2 cellular contexts compared by ENCODE assay signal in genomic region chr15:74783072-74783807, GRCh38.
TF ChIP-seq lines count a peak whose summit lies in the region.

No MANE protein-coding gene starts in this region.

TF ChIP-seq in A549, 52 proteins besides CTCF, POLR2A, EP300 and RAD21:
- TF ChIP-seq SREBF2 (IDR thresholded peaks at IDR 0.05), result no peak
- TF ChIP-seq CHD4 (IDR thresholded peaks at IDR 0.05; ENCODE audit: borderline replicate concordance), result no peak
- TF ChIP-seq GATA3 (IDR thresholded peaks at IDR 0.05; ENCODE audit: borderline replicate concordance), result no peak
- no peak for TF ChIP-seq NPAS2 (CRISPR knock-in tag; IDR thresholded peaks at IDR 0.05; ENCODE audit: borderline replicate concordance)

TF ChIP-seq in SK-N-SH, 30 proteins besides CTCF, POLR2A, EP300 and RAD21:
- TF ChIP-seq MAX (IDR thresholded peaks at IDR 0.05; ENCODE audit: low read depth) (peak; percentile 85), GATA2 (CRISPR knock-in tag; IDR thresholded peaks at IDR 0.05) (no peak), MXI1 (IDR thresholded peaks at IDR 0.05; ENCODE audit: low read depth, low read length) (peak; percentile 81)
